1 cellular context compared by ENCODE assay signal in genomic region chr6:67885081-67886033, GRCh38.
TF ChIP-seq lines count a peak whose summit lies in the region.

No MANE protein-coding gene starts in this region.

TF ChIP-seq in K562, 482 proteins besides CTCF, POLR2A, EP300 and RAD21 (continued from another document and continues in another):
- TF ChIP-seq ZNF592 (IDR thresholded peaks at IDR 0.05) (no peak), ZEB2 (IDR thresholded peaks at IDR 0.05) (no peak; the same call in 1 of the 2 replicates), MBD1 (CRISPR knock-in tag; IDR thresholded peaks at IDR 0.05) (no peak), MTA3 (IDR thresholded peaks at IDR 0.05; ENCODE audit: borderline replicate concordance) (peak; percentile 34; the same call in 1 of the 2 replicates), ZNF436 (CRISPR knock-in tag; IDR thresholded peaks at IDR 0.05) (peak; percentile 24; the same call in 1 of the 2 replicates), HLTF (IDR thresholded peaks at IDR 0.05) (no peak), MEF2A (IDR thresholded peaks at IDR 0.05; ENCODE audit: control insufficient read depth, low read depth, low read length) (no peak), ASH1L (IDR thresholded peaks at IDR 0.05; ENCODE audit: borderline replicate concordance, low read depth, partially characterized antibody) (no peak), ZNF134 (CRISPR knock-in tag; conservative IDR thresholded peaks at IDR 0.05) (no peak), SNRNP70 (optimal IDR thresholded peaks at IDR 0.05; ENCODE audit: low read depth, low read length) (no peak), MCM2 (IDR thresholded peaks at IDR 0.05; ENCODE audit: low read depth) (no peak), ETV1 (tag; conservative IDR thresholded peaks at IDR 0.05; ENCODE audit: low read depth) (peak; percentile 53; the same call in 1 of the 2 replicates), CHD1 (IDR thresholded peaks at IDR 0.05; ENCODE audit: low read length) (peak; percentile 11), HMGXB4 (CRISPR knock-in tag; IDR thresholded peaks at IDR 0.05) (no peak; the same call in 1 of the 2 replicates), HNRNPLL (IDR thresholded peaks at IDR 0.05; ENCODE audit: low read depth, low read length, poor library complexity, severe bottlenecking) (no peak), ZNF551 (CRISPR knock-in tag; IDR thresholded peaks at IDR 0.05) (no peak), ERF (CRISPR knock-in tag; IDR thresholded peaks at IDR 0.05) (no peak), EWSR1 (IDR thresholded peaks at IDR 0.05; ENCODE audit: borderline replicate concordance, low read depth, partially characterized antibody) (no peak), HDAC3 (IDR thresholded peaks at IDR 0.05; ENCODE audit: borderline replicate concordance, partially characterized antibody) (no peak), HES1 (IDR thresholded peaks at IDR 0.05; ENCODE audit: low read depth) (no peak), NFE2L1 (tag; IDR thresholded peaks at IDR 0.05; ENCODE audit: borderline replicate concordance, low read depth) (no peak), MCM3 (IDR thresholded peaks at IDR 0.05) (no peak), ZBTB5 (IDR thresholded peaks at IDR 0.05) (no peak), ZBTB2 (IDR thresholded peaks at IDR 0.05) (no peak), NFRKB (IDR thresholded peaks at IDR 0.05; ENCODE audit: low read depth) (no peak; the same call in none of the 2 replicates), PHF8 (IDR thresholded peaks at IDR 0.05; ENCODE audit: borderline replicate concordance, low read length) (0 out of 2 replicates have a peak, but pooled peaks have one; percentile 0), OTX1 (CRISPR knock-in tag; IDR thresholded peaks at IDR 0.05) (peak; percentile 54; the same call in 1 of the 2 replicates), TBP (optimal IDR thresholded peaks at IDR 0.05; ENCODE audit: low read depth, low read length) (peak; percentile 25), HNRNPH1 (optimal IDR thresholded peaks at IDR 0.05; ENCODE audit: low read depth, low read length) (no peak), NEUROD1 (IDR thresholded peaks at IDR 0.05; ENCODE audit: borderline replicate concordance, low read depth, low read length, partially characterized antibody) (no peak), ETS2 (tag; IDR thresholded peaks at IDR 0.05; ENCODE audit: borderline replicate concordance, poor library complexity, severe bottlenecking) (no peak)
- TF ChIP-seq, protein P1, sequence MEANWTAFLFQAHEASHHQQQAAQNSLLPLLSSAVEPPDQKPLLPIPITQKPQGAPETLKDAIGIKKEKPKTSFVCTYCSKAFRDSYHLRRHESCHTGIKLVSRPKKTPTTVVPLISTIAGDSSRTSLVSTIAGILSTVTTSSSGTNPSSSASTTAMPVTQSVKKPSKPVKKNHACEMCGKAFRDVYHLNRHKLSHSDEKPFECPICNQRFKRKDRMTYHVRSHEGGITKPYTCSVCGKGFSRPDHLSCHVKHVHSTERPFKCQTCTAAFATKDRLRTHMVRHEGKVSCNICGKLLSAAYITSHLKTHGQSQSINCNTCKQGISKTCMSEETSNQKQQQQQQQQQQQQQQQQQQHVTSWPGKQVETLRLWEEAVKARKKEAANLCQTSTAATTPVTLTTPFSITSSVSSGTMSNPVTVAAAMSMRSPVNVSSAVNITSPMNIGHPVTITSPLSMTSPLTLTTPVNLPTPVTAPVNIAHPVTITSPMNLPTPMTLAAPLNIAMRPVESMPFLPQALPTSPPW (CRISPR knock-in tag; IDR thresholded peaks at IDR 0.05) = no peak
- TF ChIP-seq, protein P2, sequence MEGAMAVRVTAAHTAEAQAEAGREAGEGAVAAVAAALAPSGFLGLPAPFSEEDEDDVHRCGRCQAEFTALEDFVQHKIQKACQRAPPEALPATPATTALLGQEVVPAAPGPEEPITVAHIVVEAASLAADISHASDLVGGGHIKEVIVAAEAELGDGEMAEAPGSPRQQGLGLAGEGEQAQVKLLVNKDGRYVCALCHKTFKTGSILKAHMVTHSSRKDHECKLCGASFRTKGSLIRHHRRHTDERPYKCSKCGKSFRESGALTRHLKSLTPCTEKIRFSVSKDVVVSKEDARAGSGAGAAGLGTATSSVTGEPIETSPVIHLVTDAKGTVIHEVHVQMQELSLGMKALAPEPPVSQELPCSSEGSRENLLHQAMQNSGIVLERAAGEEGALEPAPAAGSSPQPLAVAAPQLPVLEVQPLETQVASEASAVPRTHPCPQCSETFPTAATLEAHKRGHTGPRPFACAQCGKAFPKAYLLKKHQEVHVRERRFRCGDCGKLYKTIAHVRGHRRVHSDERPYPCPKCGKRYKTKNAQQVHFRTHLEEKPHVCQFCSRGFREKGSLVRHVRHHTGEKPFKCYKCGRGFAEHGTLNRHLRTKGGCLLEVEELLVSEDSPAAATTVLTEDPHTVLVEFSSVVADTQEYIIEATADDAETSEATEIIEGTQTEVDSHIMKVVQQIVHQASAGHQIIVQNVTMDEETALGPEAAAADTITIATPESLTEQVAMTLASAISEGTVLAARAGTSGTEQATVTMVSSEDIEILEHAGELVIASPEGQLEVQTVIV (CRISPR knock-in tag; IDR thresholded peaks at IDR 0.05; ENCODE audit: borderline replicate concordance) = no peak
- TF ChIP-seq, protein P3, sequence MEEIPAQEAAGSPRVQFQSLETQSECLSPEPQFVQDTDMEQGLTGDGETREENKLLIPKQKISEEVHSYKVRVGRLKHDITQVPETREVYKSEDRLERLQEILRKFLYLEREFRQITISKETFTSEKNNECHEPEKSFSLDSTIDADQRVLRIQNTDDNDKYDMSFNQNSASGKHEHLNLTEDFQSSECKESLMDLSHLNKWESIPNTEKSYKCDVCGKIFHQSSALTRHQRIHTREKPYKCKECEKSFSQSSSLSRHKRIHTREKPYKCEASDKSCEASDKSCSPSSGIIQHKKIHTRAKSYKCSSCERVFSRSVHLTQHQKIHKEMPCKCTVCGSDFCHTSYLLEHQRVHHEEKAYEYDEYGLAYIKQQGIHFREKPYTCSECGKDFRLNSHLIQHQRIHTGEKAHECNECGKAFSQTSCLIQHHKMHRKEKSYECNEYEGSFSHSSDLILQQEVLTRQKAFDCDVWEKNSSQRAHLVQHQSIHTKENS (CRISPR knock-in tag; IDR thresholded peaks at IDR 0.05) = 0 out of 2 replicates have a peak, but pooled peaks have one; percentile 7
- TF ChIP-seq, protein P4, sequence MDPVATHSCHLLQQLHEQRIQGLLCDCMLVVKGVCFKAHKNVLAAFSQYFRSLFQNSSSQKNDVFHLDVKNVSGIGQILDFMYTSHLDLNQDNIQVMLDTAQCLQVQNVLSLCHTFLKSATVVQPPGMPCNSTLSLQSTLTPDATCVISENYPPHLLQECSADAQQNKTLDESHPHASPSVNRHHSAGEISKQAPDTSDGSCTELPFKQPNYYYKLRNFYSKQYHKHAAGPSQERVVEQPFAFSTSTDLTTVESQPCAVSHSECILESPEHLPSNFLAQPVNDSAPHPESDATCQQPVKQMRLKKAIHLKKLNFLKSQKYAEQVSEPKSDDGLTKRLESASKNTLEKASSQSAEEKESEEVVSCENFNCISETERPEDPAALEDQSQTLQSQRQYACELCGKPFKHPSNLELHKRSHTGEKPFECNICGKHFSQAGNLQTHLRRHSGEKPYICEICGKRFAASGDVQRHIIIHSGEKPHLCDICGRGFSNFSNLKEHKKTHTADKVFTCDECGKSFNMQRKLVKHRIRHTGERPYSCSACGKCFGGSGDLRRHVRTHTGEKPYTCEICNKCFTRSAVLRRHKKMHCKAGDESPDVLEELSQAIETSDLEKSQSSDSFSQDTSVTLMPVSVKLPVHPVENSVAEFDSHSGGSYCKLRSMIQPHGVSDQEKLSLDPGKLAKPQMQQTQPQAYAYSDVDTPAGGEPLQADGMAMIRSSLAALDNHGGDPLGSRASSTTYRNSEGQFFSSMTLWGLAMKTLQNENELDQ (CRISPR knock-in tag; IDR thresholded peaks at IDR 0.05; ENCODE audit: borderline replicate concordance) = no peak
